ENCODE assay signal across 12 cellular contexts in the genomic region with DNA sequence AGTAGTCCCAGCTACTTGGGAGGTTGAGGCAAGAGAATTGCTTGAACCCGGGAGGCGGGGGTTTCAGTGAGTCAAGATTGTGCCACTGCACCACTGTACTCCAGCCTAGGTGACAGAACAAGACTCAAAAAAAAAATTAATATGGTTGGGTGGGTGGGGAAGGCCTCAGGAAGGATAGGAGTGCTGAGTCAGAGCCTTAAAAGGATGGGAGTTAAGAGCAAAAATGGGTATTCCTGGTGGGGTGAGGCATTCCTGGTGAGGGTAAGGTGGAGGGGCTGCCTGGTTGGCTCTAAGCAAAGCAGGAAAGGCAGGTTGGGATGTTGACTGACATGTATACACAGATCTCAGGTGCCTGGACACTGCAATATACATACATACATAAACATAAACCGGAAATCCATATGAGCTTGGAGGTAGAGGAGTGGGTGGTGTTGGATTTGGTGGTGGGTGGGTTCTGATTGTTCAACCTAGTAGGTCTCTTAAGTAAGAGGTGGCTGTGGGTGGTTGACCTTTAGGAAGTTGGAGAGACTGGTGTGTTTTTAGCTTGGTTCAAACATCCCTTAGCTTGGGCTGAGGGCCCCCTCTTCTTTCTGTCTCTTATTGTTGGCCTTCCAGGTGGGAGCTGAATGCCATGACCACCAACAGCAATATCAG. TPM values are rescaled to one million over a fixed set of nuclear protein-coding genes. Genes with fewer than 3 reads are reported as not detected.
DNase-seq lines count a peak whose midpoint lies in the region; ATAC-seq and TF ChIP-seq lines count a peak whose summit lies in the region.
"Had no signal": no experiment of that assay in that cellular context is flagged by ENCODE, and none has a peak within 500 bp of the region (broad histone marks: within the 10 kb centered on the region; RNA-seq: fewer than 3 reads in every experiment).

No MANE protein-coding gene starts in this region.

- no peaks in the 10 kb centered on the region for H3K9me3 Mint-ChIP-seq in MCF 10A (ENCODE audit: unreplicated experiment)
- no peaks in the 10 kb centered on the region for H3K9me3 Mint-ChIP-seq in activated T-helper 1 cell treated with anti-CD3 and anti-CD28 coated beads, Interleukin-12 subunit alpha, Interleukin-12 subunit beta, Interleukin-2, Interleukin-4 antibody, amounts not matched to agents 30 ng/mL and 10 ng/mL and 1 ng/mL, durations not matched to agents 14 hours and 24 hours and 36 hours

- H2AK5ac ChIP-seq in mesendoderm (ENCODE audit: low read length): no peak overlapping the region

- no peaks in the 10 kb centered on the region for H3K27me3 Mint-ChIP-seq in MCF 10A (ENCODE audit: insufficient read depth, unreplicated experiment)
- H3K27me3 Mint-ChIP-seq in activated T-helper 1 cell treated with anti-CD3 and anti-CD28 coated beads, Interleukin-12 subunit alpha, Interleukin-12 subunit beta, Interleukin-2, Interleukin-4 antibody, amounts not matched to agents 30 ng/mL and 10 ng/mL and 1 ng/mL, durations not matched to agents 14 hours and 24 hours and 36 hours (ENCODE audit: insufficient read depth): no peaks in the 10 kb centered on the region

- no peak overlapping the region for H3K4me2 ChIP-seq in mesendoderm (ENCODE audit: low read length)

- H3K36me3 ChIP-seq in breast epithelium (peaks cover 7% of the 10 kb centered on the region), mesendoderm (ENCODE audit: control insufficient read depth, insufficient read depth, low read length) (peaks cover 18% of the 10 kb centered on the region), transverse colon (peaks cover 0 to 14% (median 4%) of the 10 kb centered on the region in 4 donors)

- ATAC-seq in HG03280 (IDR thresholded peaks at IDR 0.05; ENCODE audit: unreplicated experiment): no peak
- no peak for ATAC-seq in HG03457 (IDR thresholded peaks at IDR 0.05; ENCODE audit: unreplicated experiment)
- ATAC-seq: stimulated activated naive CD8-positive, alpha-beta T cell treated with anti-CD3 and anti-CD28 coated beads, Interleukin-15, Interleukin-2, amounts not matched to agents 100 U/mL and 50 U/mL, for 24 hours had no signal

- H2BK15ac ChIP-seq in mesendoderm (replicated peaks; ENCODE audit: low read depth): no peak overlapping the region

- no peak overlapping the region for H3K18ac ChIP-seq in mesendoderm (ENCODE audit: low read length)

- CTCF ChIA-PET in MCF 10A (lab: Yijun Ruan, JAX): interaction anchor here (0.6 to 1.2 kb wide), 6 partner anchors 13 to 151 kb away, joined by 3 to 5 read pairs (median 4); no protein-coding TSS in a partner anchor

- TF ChIP-seq CTCF in breast epithelium (IDR thresholded peaks at IDR 0.05): no peak
- TF ChIP-seq CTCF in MCF 10A (IDR thresholded peaks at IDR 0.05; ENCODE audit: unreplicated experiment): no peak
- TF ChIP-seq CTCF in transverse colon (IDR thresholded peaks at IDR 0.05): no peak

- H3K27ac ChIP-seq in breast epithelium (peak overlapping the region; percentile 86 to 92), mesendoderm (ENCODE audit: low read depth, low read length) (no peak overlapping the region), transverse colon (peak overlapping the region in 3 of 4 donors; percentile 90 to 94 (median 92))

- no peak overlapping the region for H2BK120ac ChIP-seq in mesendoderm (ENCODE audit: low read depth, low read length)

- H3K27me3 ChIP-seq in breast epithelium: no peaks in the 10 kb centered on the region
- H3K27me3 ChIP-seq in mesendoderm (ENCODE audit: insufficient read depth, low read length, poor library complexity): no peaks in the 10 kb centered on the region
- H3K27me3 ChIP-seq in transverse colon: no peaks in the 10 kb centered on the region
- H3K27me3 ChIP-seq: BE2C had no signal

- H4K8ac ChIP-seq in mesendoderm (ENCODE audit: low read depth, low read length): no peak overlapping the region

- peaks cover 15% of the 10 kb centered on the region for H3K4me1 Mint-ChIP-seq in MCF 10A (ENCODE audit: insufficient read depth, unreplicated experiment)
- H3K4me1 Mint-ChIP-seq in activated T-helper 1 cell treated with anti-CD3 and anti-CD28 coated beads, Interleukin-12 subunit alpha, Interleukin-12 subunit beta, Interleukin-2, Interleukin-4 antibody, amounts not matched to agents 30 ng/mL and 10 ng/mL and 1 ng/mL, durations not matched to agents 14 hours and 24 hours and 36 hours (ENCODE audit: low read depth): peaks cover 41% of the 10 kb centered on the region

- H3K4me3 Mint-ChIP-seq in MCF 10A (ENCODE audit: unreplicated experiment): no peak overlapping the region
- H3K4me3 Mint-ChIP-seq in activated T-helper 1 cell treated with anti-CD3 and anti-CD28 coated beads, Interleukin-12 subunit alpha, Interleukin-12 subunit beta, Interleukin-2, Interleukin-4 antibody, amounts not matched to agents 30 ng/mL and 10 ng/mL and 1 ng/mL, durations not matched to agents 14 hours and 24 hours and 36 hours: peak overlapping the region; percentile 84

- H3K23ac ChIP-seq in mesendoderm (ENCODE audit: low read length): no peak overlapping the region

- H3K27ac Mint-ChIP-seq in MCF 10A (ENCODE audit: low read depth, unreplicated experiment): no peak overlapping the region
- peak overlapping the region; percentile 32 for H3K27ac Mint-ChIP-seq in activated T-helper 1 cell treated with anti-CD3 and anti-CD28 coated beads, Interleukin-12 subunit alpha, Interleukin-12 subunit beta, Interleukin-2, Interleukin-4 antibody, amounts not matched to agents 30 ng/mL and 10 ng/mL and 1 ng/mL, durations not matched to agents 14 hours and 24 hours and 36 hours

- H2BK5ac ChIP-seq in mesendoderm (ENCODE audit: low read length): no peak overlapping the region

- TF ChIP-seq POLR2A in breast epithelium (IDR thresholded peaks at IDR 0.05): no peak
- TF ChIP-seq POLR2A in transverse colon (IDR thresholded peaks at IDR 0.05): no peak

- H3K4me3 ChIP-seq in breast epithelium: no peak overlapping the region
- no peak overlapping the region for H3K4me3 ChIP-seq in mesendoderm (ENCODE audit: low read length)
- no peak overlapping the region for H3K4me3 ChIP-seq in transverse colon

- peaks cover 2 to 21% of the 10 kb centered on the region in 2 donors for H3K4me1 ChIP-seq in breast epithelium
- H3K4me1 ChIP-seq in mesendoderm (ENCODE audit: control insufficient read depth, low read depth, low read length): peaks cover 2% of the 10 kb centered on the region
- peaks cover 25 to 41% (median 37%) of the 10 kb centered on the region in 4 donors for H3K4me1 ChIP-seq in transverse colon

- TF ChIP-seq EP300 in transverse colon (IDR thresholded peaks at IDR 0.05; ENCODE audit: low read depth): no peak

- H3K4ac ChIP-seq in mesendoderm (ENCODE audit: low read depth, low read length): no peak overlapping the region

- intact Hi-C loops in breast epithelium (cut with DNase I; ENCODE audit: low total_unique reads) (no loop called here), MCF 10A (cut with micrococcal nuclease) (no loop called here), transverse colon (cut with DNase I; ENCODE audit: low total_unique reads) (no loop called here)
- intact Hi-C loops in activated T-helper 1 cell treated with anti-CD3 and anti-CD28 coated beads, Interleukin-12 subunit alpha, Interleukin-12 subunit beta, Interleukin-2, Interleukin-4 antibody, amounts not matched to agents 30 ng/mL and 10 ng/mL and 1 ng/mL, durations not matched to agents 14 hours and 24 hours and 36 hours (cut with micrococcal nuclease): loop anchor here (2.0 kb wide), 1 partner anchor 119 kb away; no protein-coding TSS in a partner anchor

- no CpG with 5 or more reads among the region's 3 CpGs for WGBS in mesendoderm (ENCODE audit: extremely low coverage, insufficient coverage, low lambda C conversion rate)
- WGBS in transverse colon (ENCODE audit: low coverage in 1 of 2), 2 donors: 89 to 100% methylated on average over 1 to 3 of the region's 3 CpGs

- H3K9me3 ChIP-seq in breast epithelium (no peaks in the 10 kb centered on the region), transverse colon (no peaks in the 10 kb centered on the region)
- H3K9me3 ChIP-seq: BE2C had no signal

- in situ Hi-C loops in transverse colon (cut with MboI; ENCODE audit: low pct_ligation_motif_present in 1 of 4, low pct_unique_long_range_greater_than_20kb in 1 of 4, low sequenced_read_pairs in 3 of 4): no loop called here

- H3K36me3 Mint-ChIP-seq in MCF 10A (ENCODE audit: insufficient read depth, unreplicated experiment): peaks cover 42% of the 10 kb centered on the region
- peaks cover 34% of the 10 kb centered on the region for H3K36me3 Mint-ChIP-seq in activated T-helper 1 cell treated with anti-CD3 and anti-CD28 coated beads, Interleukin-12 subunit alpha, Interleukin-12 subunit beta, Interleukin-2, Interleukin-4 antibody, amounts not matched to agents 30 ng/mL and 10 ng/mL and 1 ng/mL, durations not matched to agents 14 hours and 24 hours and 36 hours (ENCODE audit: low read depth)

- H4K5ac ChIP-seq in mesendoderm (ENCODE audit: low read length): no peak overlapping the region

- no TSS peak for BruUV-seq in MCF 10A (replicated peaks; lab: Mats Ljungman, UMichigan)

- DNase-seq in breast epithelium (ENCODE audit: low spot score in 2 of 2) (no peak), MCF 10A (ENCODE audit: unreplicated experiment) (no peak), mesendoderm (no peak), transverse colon (no peak), glomerular visceral epithelial cell (ENCODE audit: extremely low spot score) (no peak)
- DNase-seq in activated T-helper 1 cell treated with anti-CD3 and anti-CD28 coated beads, Interleukin-12 subunit alpha, Interleukin-12 subunit beta, Interleukin-2, Interleukin-4 antibody, amounts not matched to agents 30 ng/mL and 10 ng/mL and 1 ng/mL, durations not matched to agents 14 hours and 24 hours and 36 hours (ENCODE audit: low spot score): no peak
- DNase-seq: amygdala; BE2C; NCI-H2081 treated with DMSO at 0.1 percent for 48 hours; stimulated activated naive CD8-positive, alpha-beta T cell treated with anti-CD3 and anti-CD28 coated beads, Interleukin-15, Interleukin-2, amounts not matched to agents 100 U/mL and 50 U/mL, for 24 hours had no signal

- peaks cover 27% of the 10 kb centered on the region for H3K79me2 ChIP-seq in mesendoderm (ENCODE audit: control insufficient read depth, insufficient read depth, low read length)

- H3K9ac ChIP-seq in mesendoderm (ENCODE audit: low read length): peak overlapping the region; percentile 100

- POLR2A ChIA-PET in MCF 10A (lab: Yijun Ruan, JAX): interaction anchor here (0.7 to 3.4 kb wide), 12 partner anchors 12 to 273 kb away, joined by 3 to 35 read pairs (median 7); a partner anchor contains a TSS

- H3K79me1 ChIP-seq in mesendoderm (ENCODE audit: low read length): peaks cover 23% of the 10 kb centered on the region

- no peak overlapping the region for H3K56ac ChIP-seq in mesendoderm (ENCODE audit: low read length)

RNA-seq across cellular contexts. Expression of a gene that starts 1.2 kb away (rescaled TPM):
- total RNA-seq in breast epithelium (10 to 100 TPM; 48.8 to 69.2 (median 56.3) TPM), MCF 10A (2022) (72.8 and 80.4 TPM in 2 replicates), transverse colon (100 to 1,000 TPM in 1 of 4 donors, 10 to 100 TPM in 3; 32.2 to 200 (median 40.5) TPM)
- total RNA-seq in activated T-helper 1 cell treated with anti-CD3 and anti-CD28 coated beads, Interleukin-12 subunit alpha, Interleukin-12 subunit beta, Interleukin-2, Interleukin-4 antibody, amounts not matched to agents 30 ng/mL and 10 ng/mL and 1 ng/mL, durations not matched to agents 14 hours and 24 hours and 36 hours: 86.1 and 89.9 TPM in 2 replicates
- polyA plus RNA-seq in mesendoderm (2013, experiment 1 of 2): 126 TPM
- polyA plus RNA-seq in mesendoderm (2013, experiment 2 of 2): 127 TPM

RNA-seq across cellular contexts. Expression of a gene that starts 6.1 kb away (rescaled TPM):
- 10 to 100 TPM; 91.4 to 97.3 (median 92.5) TPM for total RNA-seq in breast epithelium
- total RNA-seq in MCF 10A (2022): 35.6 and 39.2 TPM in 2 replicates
- total RNA-seq in activated T-helper 1 cell treated with anti-CD3 and anti-CD28 coated beads, Interleukin-12 subunit alpha, Interleukin-12 subunit beta, Interleukin-2, Interleukin-4 antibody, amounts not matched to agents 30 ng/mL and 10 ng/mL and 1 ng/mL, durations not matched to agents 14 hours and 24 hours and 36 hours: 76.6 and 77.0 TPM in 2 replicates
- polyA plus RNA-seq in mesendoderm (2013, experiment 1 of 2): 87.8 TPM
- polyA plus RNA-seq in mesendoderm (2013, experiment 2 of 2): 87.5 TPM
- total RNA-seq in transverse colon: 10 to 100 TPM; 54.6 to 67.3 (median 63.2) TPM

RNA-seq across cellular contexts. Expression of a gene that starts 6.4 kb away (rescaled TPM):
- 10 to 100 TPM; 65.0 to 78.0 (median 76.3) TPM for total RNA-seq in breast epithelium
- total RNA-seq in MCF 10A (2022): 71.8 and 79.9 TPM in 2 replicates
- 89.3 and 92.7 TPM in 2 replicates for total RNA-seq in activated T-helper 1 cell treated with anti-CD3 and anti-CD28 coated beads, Interleukin-12 subunit alpha, Interleukin-12 subunit beta, Interleukin-2, Interleukin-4 antibody, amounts not matched to agents 30 ng/mL and 10 ng/mL and 1 ng/mL, durations not matched to agents 14 hours and 24 hours and 36 hours
- polyA plus RNA-seq in mesendoderm (2013, experiment 1 of 2): 129 TPM
- polyA plus RNA-seq in mesendoderm (2013, experiment 2 of 2): 135 TPM
- total RNA-seq in transverse colon: 10 to 100 TPM; 21.7 to 54.2 (median 37.3) TPM

RNA-seq across cellular contexts. Expression of a gene that starts 33.5 kb away (rescaled TPM):
- 10 to 100 TPM; 12.6 to 21.4 (median 19.3) TPM for total RNA-seq in breast epithelium
- 22.7 and 31.4 TPM in 2 replicates for total RNA-seq in MCF 10A (2022)
- 20.1 and 23.2 TPM in 2 replicates for total RNA-seq in activated T-helper 1 cell treated with anti-CD3 and anti-CD28 coated beads, Interleukin-12 subunit alpha, Interleukin-12 subunit beta, Interleukin-2, Interleukin-4 antibody, amounts not matched to agents 30 ng/mL and 10 ng/mL and 1 ng/mL, durations not matched to agents 14 hours and 24 hours and 36 hours
- 5.4 TPM for polyA plus RNA-seq in mesendoderm (2013, experiment 1 of 2)
- 5.2 TPM for polyA plus RNA-seq in mesendoderm (2013, experiment 2 of 2)
- total RNA-seq in transverse colon: 10 to 100 TPM; 13.0 to 29.3 (median 15.7) TPM

RNA-seq across cellular contexts. Expression of a gene that starts 35.8 kb away (rescaled TPM):
- total RNA-seq in breast epithelium (10 to 100 TPM; 25.2 to 35.6 (median 34.7) TPM), MCF 10A (2022) (16.5 and 17.9 TPM in 2 replicates), transverse colon (10 to 100 TPM; 38.0 to 87.5 (median 52.9) TPM)
- 52.1 and 53.4 TPM in 2 replicates for total RNA-seq in activated T-helper 1 cell treated with anti-CD3 and anti-CD28 coated beads, Interleukin-12 subunit alpha, Interleukin-12 subunit beta, Interleukin-2, Interleukin-4 antibody, amounts not matched to agents 30 ng/mL and 10 ng/mL and 1 ng/mL, durations not matched to agents 14 hours and 24 hours and 36 hours
- polyA plus RNA-seq in mesendoderm (2013, experiment 1 of 2): 41.3 TPM
- 41.6 TPM for polyA plus RNA-seq in mesendoderm (2013, experiment 2 of 2)
